ENCODE assay signal across 14 cellular contexts in the genomic region with DNA sequence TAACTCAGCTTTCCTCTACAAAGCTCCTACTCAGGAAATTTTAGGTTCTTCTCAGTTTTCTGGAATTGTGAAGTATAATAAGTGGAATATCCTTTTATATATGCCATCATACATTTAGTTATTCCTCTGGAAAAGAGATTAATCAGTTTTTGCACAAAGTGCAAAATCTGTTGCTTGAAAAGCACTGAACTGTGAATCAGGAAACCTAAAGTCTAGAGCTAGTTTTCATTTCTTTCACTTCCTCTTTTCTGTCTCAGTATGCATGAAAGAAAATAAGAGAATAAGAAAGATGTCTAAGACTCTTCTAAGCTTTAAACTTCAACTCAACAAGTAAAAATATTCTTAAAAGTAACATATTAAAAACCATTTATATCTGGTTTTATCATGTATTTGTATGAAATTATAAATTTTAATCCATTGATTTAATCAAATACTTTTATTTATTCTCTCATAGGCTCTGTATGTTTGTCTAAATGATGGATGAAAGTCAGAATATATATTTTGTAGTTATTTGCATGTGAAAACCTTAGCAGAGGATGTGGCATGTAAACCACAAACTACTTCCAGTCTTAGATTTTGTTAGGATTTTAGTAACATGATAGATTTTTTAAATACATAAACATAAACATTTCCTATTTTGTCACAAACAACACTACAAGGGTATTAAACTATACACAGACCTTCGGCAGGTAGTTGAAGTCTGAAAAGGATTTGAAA.
DNase-seq lines count a peak whose midpoint lies in the region; ATAC-seq and TF ChIP-seq lines count a peak whose summit lies in the region.
"Had no signal": no experiment of that assay in that cellular context is flagged by ENCODE, and none has a peak within 500 bp of the region (broad histone marks: within the 10 kb centered on the region; RNA-seq: fewer than 3 reads in every experiment).

No MANE protein-coding gene starts in this region.

- no peak overlapping the region for H3K27ac ChIP-seq in OCI-LY7 (ENCODE audit: low read depth, low read length, poor library complexity, severe bottlenecking)
- H3K27ac ChIP-seq: suprapubic skin had no signal

- no peaks in the 10 kb centered on the region for H3K9me2 ChIP-seq in OCI-LY7 (ENCODE audit: insufficient read depth, low read length)

- no peaks in the 10 kb centered on the region for H3K79me2 ChIP-seq in OCI-LY7 (ENCODE audit: insufficient read depth, low read depth, low read length)

- no peaks in the 10 kb centered on the region for H3K36me3 Mint-ChIP-seq in Caco-2 (ENCODE audit: insufficient read depth, unreplicated experiment)
- H3K36me3 Mint-ChIP-seq: CD8-positive, alpha-beta memory T cell had no signal

- H3K27me3 ChIP-seq in Caco-2 (replicated peaks; ENCODE audit: control insufficient read depth, insufficient read depth, low read length), result no peaks in the 10 kb centered on the region
- H3K27me3 ChIP-seq: suprapubic skin had no signal

- CTCF ChIA-PET in OCI-LY7 (lab: Charles Lee; ENCODE audit: unreplicated experiment) (no interaction called here), Caco-2 (lab: Charles Lee) (no interaction called here)

- DNase-seq in OCI-LY7 (ENCODE audit: low spot score) (peak; percentile 64), 8988T (no peak), COLO829 (ENCODE audit: low spot score) (no peak), Caco-2 (no peak)
- DNase-seq in effector CD8-positive, alpha-beta T cell (lab: John Stamatoyannopoulos, UW), result no peak
- DNase-seq: CD8-positive, alpha-beta memory T cell; H9; hippocampal formation; NCI-H187 had no signal

- no peaks in the 10 kb centered on the region for H3K36me3 ChIP-seq in OCI-LY7 (ENCODE audit: insufficient read depth, low read length)
- no peaks in the 10 kb centered on the region for H3K36me3 ChIP-seq in Caco-2 (ENCODE audit: control insufficient read depth, insufficient read depth, low read length)
- H3K36me3 ChIP-seq: suprapubic skin had no signal

- H3K27ac Mint-ChIP-seq in Caco-2 (ENCODE audit: unreplicated experiment), result no peak overlapping the region
- H3K27ac Mint-ChIP-seq: CD8-positive, alpha-beta memory T cell; H9; T-helper 1 cell treated with Interleukin-12 subunit alpha and Interleukin-12 subunit beta and Interleukin-4 antibody, amounts not matched to agents 30 μg/mL and 1 μg/mL, for 36 hours had no signal

- H3K4me3 ChIP-seq in OCI-LY7 (ENCODE audit: low read depth, low read length, poor library complexity, severe bottlenecking), result peak overlapping the region; percentile 22
- H3K4me3 ChIP-seq in Caco-2 (ENCODE audit: low read depth, low read length), result no peak overlapping the region
- H3K4me3 ChIP-seq: suprapubic skin had no signal

- peak overlapping the region; percentile 72 for H3K4me2 ChIP-seq in OCI-LY7 (ENCODE audit: low read length)

- H3K4me1 Mint-ChIP-seq in Caco-2 (ENCODE audit: low read depth, unreplicated experiment), result no peaks in the 10 kb centered on the region
- H3K4me1 Mint-ChIP-seq: CD8-positive, alpha-beta memory T cell had no signal

- no peaks in the 10 kb centered on the region for H3K27me3 Mint-ChIP-seq in Caco-2 (ENCODE audit: insufficient read depth, unreplicated experiment)
- H3K27me3 Mint-ChIP-seq: CD8-positive, alpha-beta memory T cell had no signal

- TF ChIP-seq CTCF in OCI-LY7 (conservative IDR thresholded peaks at IDR 0.05; ENCODE audit: low read length) (no peak), Caco-2 (IDR thresholded peaks at IDR 0.05; ENCODE audit: insufficient read depth in 1 of 2, low read depth in 1 of 2, low read length in 1 of 2, severe bottlenecking in 1 of 2, unreplicated experiment in 1 of 2) (no peak)

- H2AFZ ChIP-seq in OCI-LY7 (ENCODE audit: low read length), result no peak overlapping the region

- no peaks in the 10 kb centered on the region for H3K9me3 Mint-ChIP-seq in Caco-2 (ENCODE audit: unreplicated experiment)
- H3K9me3 Mint-ChIP-seq: H9 had no signal

- intact Hi-C loops in OCI-LY7 (cut with micrococcal nuclease; ENCODE audit: unreplicated experiment) (loop anchor here (5.0 kb wide), 1 partner anchor 42 kb away; no protein-coding TSS in a partner anchor), Caco-2 (cut with micrococcal nuclease; ENCODE audit: unreplicated experiment) (no loop called here)

- H3K9me3 ChIP-seq in OCI-LY7 (ENCODE audit: low read length), result no peaks in the 10 kb centered on the region
- H3K9me3 ChIP-seq in Caco-2, result no peaks in the 10 kb centered on the region

- H4K20me1 ChIP-seq in OCI-LY7 (ENCODE audit: insufficient read depth, low read length), result no peaks in the 10 kb centered on the region

- no peak overlapping the region for H3K4me3 Mint-ChIP-seq in Caco-2 (ENCODE audit: unreplicated experiment)
- H3K4me3 Mint-ChIP-seq: CD8-positive, alpha-beta memory T cell; H9; T-helper 1 cell treated with Interleukin-12 subunit alpha and Interleukin-12 subunit beta and Interleukin-4 antibody, amounts not matched to agents 30 μg/mL and 1 μg/mL, for 36 hours had no signal

- ATAC-seq in GM18502 (IDR thresholded peaks at IDR 0.05; ENCODE audit: poor library complexity, unreplicated experiment) (peak; percentile 89), GM21423 (IDR thresholded peaks at IDR 0.05; ENCODE audit: unreplicated experiment) (peak; percentile 86), HG03103 (IDR thresholded peaks at IDR 0.05; ENCODE audit: low read depth, unreplicated experiment) (peak; percentile 91)

- no TSS peak for BruUV-seq in OCI-LY7 (replicated peaks; lab: Mats Ljungman, UMichigan)
- BruUV-seq in Caco-2 (replicated peaks; lab: Mats Ljungman, UMichigan), result no TSS peak

- H3K4me1 ChIP-seq in OCI-LY7 (ENCODE audit: insufficient read depth, low read length, poor library complexity, severe bottlenecking), result peaks cover 21% of the 10 kb centered on the region
- no peaks in the 10 kb centered on the region for H3K4me1 ChIP-seq in Caco-2
- H3K4me1 ChIP-seq: suprapubic skin had no signal

- POLR2A ChIA-PET in OCI-LY7 (lab: Charles Lee), result no interaction called here
- POLR2A ChIA-PET in Caco-2 (lab: Charles Lee), result no interaction called here
